Comparison of ENCODE assay signal across 10 cellular contexts in genomic region chr19:27750697-27751391, GRCh38.
DNase-seq lines count a peak whose midpoint lies in the region; ATAC-seq and TF ChIP-seq lines count a peak whose summit lies in the region.
"Had no signal": no experiment of that assay in that cellular context is flagged by ENCODE, and none has a peak within 500 bp of the region (broad histone marks: within the 10 kb centered on the region; RNA-seq: fewer than 3 reads in every experiment).

No MANE protein-coding gene starts in this region.

- no peak for TF ChIP-seq RAD21 in Ishikawa (IDR thresholded peaks at IDR 0.05; ENCODE audit: low read depth)

- H3K27ac ChIP-seq in coronary artery: no peak overlapping the region
- H3K27ac ChIP-seq in sigmoid colon: no peak overlapping the region
- no peak overlapping the region for H3K27ac ChIP-seq in colonic mucosa
- H3K27ac ChIP-seq: A549 had no signal

- peaks cover 0 to 11% (median 0%) of the 10 kb centered on the region in 4 donors for H3K9me3 ChIP-seq in sigmoid colon
- H3K9me3 ChIP-seq in colonic mucosa: no peaks in the 10 kb centered on the region

- H3K4me3 ChIP-seq in coronary artery (no peak overlapping the region), sigmoid colon (no peak overlapping the region), colonic mucosa (no peak overlapping the region)
- H3K4me3 ChIP-seq: A549, GM23338 had no signal

- H3K36me3 ChIP-seq in sigmoid colon (no peaks in the 10 kb centered on the region), colonic mucosa (no peaks in the 10 kb centered on the region)

- no peak for TF ChIP-seq CTCF in coronary artery (IDR thresholded peaks at IDR 0.05)
- no peak for TF ChIP-seq CTCF in sigmoid colon (IDR thresholded peaks at IDR 0.05)
- no peak for TF ChIP-seq CTCF in colonic mucosa (IDR thresholded peaks at IDR 0.05)

- DNase-seq in coronary artery (ENCODE audit: low spot score) (peak; percentile 11), sigmoid colon (peak; percentile 9), GOT3 (lab: John Stamatoyannopoulos, UW) (no peak), colonic mucosa (no peak)
- DNase-seq: CD4-positive, CD25-positive, alpha-beta regulatory T cell; H9 had no signal

- ATAC-seq in GM21737 (IDR thresholded peaks at IDR 0.05; ENCODE audit: unreplicated experiment): no peak
- ATAC-seq: GM23338 had no signal

- 71 to 83% methylated on average over 6 of the region's 6 CpGs for WGBS in sigmoid colon, 2 donors

- intact Hi-C loops in sigmoid colon (cut with DNase I): no loop called here
- intact Hi-C loops in colonic mucosa (cut with DNase I): no loop called here

- H3K9ac ChIP-seq in colonic mucosa (ENCODE audit: low read depth in 2 of 2, low read length in 2 of 2): no peak overlapping the region

- H3K4me1 ChIP-seq in sigmoid colon (peaks cover 0 to 19% (median 3%) of the 10 kb centered on the region in 4 donors), colonic mucosa (no peaks in the 10 kb centered on the region)
- H3K4me1 ChIP-seq: A549 had no signal

- TF ChIP-seq POLR2A in sigmoid colon (IDR thresholded peaks at IDR 0.05): no peak

- TF ChIP-seq EP300 in Ishikawa (IDR thresholded peaks at IDR 0.05; ENCODE audit: borderline replicate concordance) (0 out of 2 replicates have a peak, but pooled peaks have one; percentile 24), sigmoid colon (IDR thresholded peaks at IDR 0.05) (no peak)

- H3K27me3 ChIP-seq in sigmoid colon (no peaks in the 10 kb centered on the region), colonic mucosa (no peaks in the 10 kb centered on the region)

TF ChIP-seq in Ishikawa, 13 proteins besides CTCF, POLR2A, EP300 and RAD21:
- TF ChIP-seq YY1 (IDR thresholded peaks at IDR 0.05; ENCODE audit: low read depth) (no peak), ZBTB7A (IDR thresholded peaks at IDR 0.05; ENCODE audit: low read depth) (no peak), USF1 (IDR thresholded peaks at IDR 0.05) (no peak), TEAD4 (IDR thresholded peaks at IDR 0.05) (peak; percentile 30; the same call in 1 of the 2 replicates)

Comparison
In these comparisons a context has a peak if more than half of its experiments do, and no peak if none do; other contexts are left out.
1. DNase-seq: peak in coronary artery (single experiment) and sigmoid colon (single experiment); none in GOT3 (single experiment) and colonic mucosa (single experiment).